Comparison of ENCODE assay signal across 28 cellular contexts in genomic region chr19:10069046-10069445, GRCh38. TPM values are rescaled to one million over a fixed set of nuclear protein-coding genes. Genes with fewer than 3 reads are reported as not detected.
DNase-seq lines count a peak whose midpoint lies in the region; ATAC-seq, FAIRE-seq and TF ChIP-seq lines count a peak whose summit lies in the region.
"Had no signal": no experiment of that assay in that cellular context is flagged by ENCODE, and none has a peak within 500 bp of the region (broad histone marks: within the 10 kb centered on the region; RNA-seq: fewer than 3 reads in every experiment).

No MANE protein-coding gene starts in this region.

- H3K36me3 Mint-ChIP-seq in CD8-positive, alpha-beta T cell = no peaks in the 10 kb centered on the region
- H3K36me3 Mint-ChIP-seq: activated naive CD4-positive, alpha-beta T cell treated with anti-CD3 and anti-CD28 coated beads, Interleukin-2, amount 10 ng/mL, durations not matched to agents 7 days and 5 days; natural killer cell treated with Interleukin-12 subunit alpha and Interleukin-12 subunit beta and Interleukin-15 and Interleukin-18, amount 100 ng/mL, for 72 hours had no signal

- no peaks in the 10 kb centered on the region for H3K36me3 ChIP-seq in CD8-positive, alpha-beta T cell (ENCODE audit: insufficient read depth, low read length)
- H3K36me3 ChIP-seq: lower lobe of right lung, upper lobe of left lung had no signal

- no peaks in the 10 kb centered on the region for H3K9me3 Mint-ChIP-seq in CD8-positive, alpha-beta T cell
- H3K9me3 Mint-ChIP-seq: central memory CD8-positive, alpha-beta T cell; natural killer cell treated with Interleukin-12 subunit alpha and Interleukin-12 subunit beta and Interleukin-15 and Interleukin-18, amount 100 ng/mL, for 72 hours had no signal

- FAIRE-seq in GM12891 (lab: Jason Lieb, UNC) = no peak
- FAIRE-seq: astrocyte, keratinocyte had no signal

- peaks cover 5% of the 10 kb centered on the region for H3K4me1 Mint-ChIP-seq in CD8-positive, alpha-beta T cell (ENCODE audit: low read depth)

- ATAC-seq in SK-N-SH treated with all-trans-retinoic acid at 6 μM for 48 hours (peak; percentile 61), GM19351 (IDR thresholded peaks at IDR 0.05; ENCODE audit: unreplicated experiment) (no peak)
- no peak for ATAC-seq in CD8-positive, alpha-beta T cell
- ATAC-seq: lower lobe of right lung; natural killer cell treated with Interleukin-12 subunit alpha and Interleukin-12 subunit beta and Interleukin-15 and Interleukin-18, amount 100 ng/mL, for 72 hours; WTC11 had no signal

- DNase-seq in A172 (ENCODE audit: low spot score) (peak; percentile 38), ELR (ENCODE audit: low read depth) (peak; percentile 26), fibroblast of mammary gland (ENCODE audit: low read depth) (peak; percentile 35), OCI-M1 (lab: John Stamatoyannopoulos, UW) (no peak), GM12891 (ENCODE audit: insufficient read length, low spot score) (no peak)
- DNase-seq in CD8-positive, alpha-beta T cell = no peak
- DNase-seq: ACHN; activated CD8-positive, alpha-beta memory T cell treated with anti-CD3 and anti-CD28 coated beads, Interleukin-2, amount 50 U/mL, for 4 hours; activated naive CD4-positive, alpha-beta T cell treated with anti-CD3 and anti-CD28 coated beads, Interleukin-2, amount 10 ng/mL, durations not matched to agents 7 days and 5 days; dermis blood vessel endothelial cell; DND-41; GOT3; lower lobe of right lung; NCI-H1092; NCI-H187 treated with DMSO at 0.1 percent for 48 hours; NCI-H524 treated with DMSO at 0.1 percent for 48 hours; PC-9; SIG-M5; upper lobe of left lung had no signal

- no peaks in the 10 kb centered on the region for H3K4me1 ChIP-seq in CD8-positive, alpha-beta T cell (ENCODE audit: insufficient read depth, low read length)
- H3K4me1 ChIP-seq: lower lobe of right lung, upper lobe of left lung had no signal

- POLR2A ChIA-PET in CD8-positive, alpha-beta T cell (lab: Charles Lee) = no interaction called here

- H3K4me3 ChIP-seq in fibroblast of mammary gland (ENCODE audit: control insufficient read depth, low read depth, low read length) = no peak overlapping the region
- H3K4me3 ChIP-seq in CD8-positive, alpha-beta T cell (ENCODE audit: low read depth, low read length) = no peak overlapping the region
- H3K4me3 ChIP-seq: lower lobe of right lung, PC-9, smooth muscle cell, upper lobe of left lung had no signal

- H3K27ac ChIP-seq in CD8-positive, alpha-beta T cell (ENCODE audit: low read depth, low read length) = no peak overlapping the region
- H3K27ac ChIP-seq: C4-2B, lower lobe of right lung, PC-9, upper lobe of left lung had no signal

- peaks cover 3% of the 10 kb centered on the region for H3K27me3 Mint-ChIP-seq in CD8-positive, alpha-beta T cell (ENCODE audit: low read depth)

- H3K9me3 ChIP-seq in CD8-positive, alpha-beta T cell (ENCODE audit: low read length) = no peaks in the 10 kb centered on the region

- TF ChIP-seq CTCF in fibroblast of mammary gland (conservative IDR thresholded peaks at IDR 0.05; ENCODE audit: control insufficient read depth, insufficient read depth, low read depth, low read length) = no peak
- no peak for TF ChIP-seq CTCF in CD8-positive, alpha-beta T cell (IDR thresholded peaks at IDR 0.05)

- intact Hi-C loops in CD8-positive, alpha-beta T cell (cut with DNase I, micrococcal nuclease) = no loop called here

- H3K27ac Mint-ChIP-seq in CD8-positive, alpha-beta T cell = no peak overlapping the region
- H3K27ac Mint-ChIP-seq: activated naive CD4-positive, alpha-beta T cell treated with anti-CD3 and anti-CD28 coated beads, Interleukin-2, amount 10 ng/mL, durations not matched to agents 7 days and 5 days; natural killer cell treated with Interleukin-12 subunit alpha and Interleukin-12 subunit beta and Interleukin-15 and Interleukin-18, amount 100 ng/mL, for 72 hours; WTC11 had no signal

- H3K27me3 ChIP-seq in CD8-positive, alpha-beta T cell (ENCODE audit: insufficient read depth, low read length) = no peaks in the 10 kb centered on the region
- H3K27me3 ChIP-seq: upper lobe of left lung had no signal

- CTCF ChIA-PET in CD8-positive, alpha-beta T cell (lab: Charles Lee) = interaction anchor here (1.1 kb wide), 1 partner anchor 41 kb away, joined by 3 read pairs; no protein-coding TSS in a partner anchor

- H3K4me3 Mint-ChIP-seq in CD8-positive, alpha-beta T cell = no peak overlapping the region
- H3K4me3 Mint-ChIP-seq: activated naive CD4-positive, alpha-beta T cell treated with anti-CD3 and anti-CD28 coated beads, Interleukin-2, amount 10 ng/mL, durations not matched to agents 7 days and 5 days; natural killer cell treated with Interleukin-12 subunit alpha and Interleukin-12 subunit beta and Interleukin-15 and Interleukin-18, amount 100 ng/mL, for 72 hours; WTC11 had no signal

- TF ChIP-seq POLR2A in GM12891 (IDR thresholded peaks at IDR 0.05; ENCODE audit: low read depth, low read length) = no peak

TF ChIP-seq in SK-N-SH treated with all-trans-retinoic acid at 6 μM for 48 hours, 23 proteins besides CTCF, POLR2A, EP300 and RAD21 (continues in another document):
- TF ChIP-seq OSR1 (CRISPR knock-in tag; IDR thresholded peaks at IDR 0.05) = no peak
- TF ChIP-seq, protein P1, sequence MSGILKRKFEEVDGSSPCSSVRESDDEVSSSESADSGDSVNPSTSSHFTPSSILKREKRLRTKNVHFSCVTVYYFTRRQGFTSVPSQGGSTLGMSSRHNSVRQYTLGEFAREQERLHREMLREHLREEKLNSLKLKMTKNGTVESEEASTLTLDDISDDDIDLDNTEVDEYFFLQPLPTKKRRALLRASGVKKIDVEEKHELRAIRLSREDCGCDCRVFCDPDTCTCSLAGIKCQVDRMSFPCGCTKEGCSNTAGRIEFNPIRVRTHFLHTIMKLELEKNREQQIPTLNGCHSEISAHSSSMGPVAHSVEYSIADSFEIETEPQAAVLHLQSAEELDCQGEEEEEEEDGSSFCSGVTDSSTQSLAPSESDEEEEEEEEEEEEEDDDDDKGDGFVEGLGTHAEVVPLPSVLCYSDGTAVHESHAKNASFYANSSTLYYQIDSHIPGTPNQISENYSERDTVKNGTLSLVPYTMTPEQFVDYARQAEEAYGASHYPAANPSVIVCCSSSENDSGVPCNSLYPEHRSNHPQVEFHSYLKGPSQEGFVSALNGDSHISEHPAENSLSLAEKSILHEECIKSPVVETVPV (CRISPR knock-in tag; IDR thresholded peaks at IDR 0.05) = no peak

TF ChIP-seq in GM12891, 5 proteins besides CTCF, POLR2A, EP300 and RAD21:
- TF ChIP-seq POLR2AphosphoS5 (IDR thresholded peaks at IDR 0.05; ENCODE audit: low read depth, low read length) = no peak
- no peak for TF ChIP-seq POU2F2 (IDR thresholded peaks at IDR 0.05; ENCODE audit: low read depth, low read length)
- TF ChIP-seq TAF1 (IDR thresholded peaks at IDR 0.05; ENCODE audit: low read depth, low read length) = no peak
- TF ChIP-seq PAX5 (IDR thresholded peaks at IDR 0.05; ENCODE audit: insufficient read depth, low read length, severe bottlenecking) = no peak
- no peak for TF ChIP-seq SPI1 (IDR thresholded peaks at IDR 0.05; ENCODE audit: low read depth, low read length)

RNA-seq across cellular contexts. Expression of gene SHFL, which starts 17.1 kb away (rescaled TPM):
- 16.5 and 20.4 TPM in 2 replicates for total RNA-seq in A172 (2014; rRNA removed; shearing (Covaris generic))
- total RNA-seq in CD8-positive, alpha-beta T cell = 10 to 100 TPM; 56.4 to 61.6 TPM
- 60.6 TPM for polyA plus RNA-seq in GM12891 (2012; ENCODE audit: low read depth, missing spikeins)

RNA-seq across cellular contexts. Expression of gene ANGPTL6, which starts 33.4 kb away (rescaled TPM):
- 0.47 and 0.86 TPM in 2 replicates for total RNA-seq in A172 (2014; rRNA removed; shearing (Covaris generic))
- 1 to 10 TPM; 1.2 TPM for total RNA-seq in CD8-positive, alpha-beta T cell
- polyA plus RNA-seq in GM12891 (2012; ENCODE audit: low read depth, missing spikeins) = 18.1 TPM
- total RNA-seq: astrocyte, PC-9 had no signal

RNA-seq across cellular contexts. Expression of gene PPAN, which starts 37.1 kb away (rescaled TPM):
- total RNA-seq in A172 (2014; rRNA removed; shearing (Covaris generic)) = 27.6 and 34.6 TPM in 2 replicates
- total RNA-seq in CD8-positive, alpha-beta T cell = 100 to 1,000 TPM in 1 of 2 experiments, 10 to 100 TPM in 1; 97.6 to 114 TPM
- 87.1 TPM for polyA plus RNA-seq in GM12891 (2012; ENCODE audit: low read depth, missing spikeins)

RNA-seq across cellular contexts. Expression of gene P2RY11, which starts 42.4 kb away (rescaled TPM):
- 1.5 and 2.9 TPM in 2 replicates for total RNA-seq in A172 (2014; rRNA removed; shearing (Covaris generic))
- total RNA-seq in CD8-positive, alpha-beta T cell = 10 to 100 TPM; 74.4 to 76.3 TPM
- 35.3 TPM for polyA plus RNA-seq in GM12891 (2012; ENCODE audit: low read depth, missing spikeins)

RNA-seq across cellular contexts. Expression of gene EIF3G, which starts 50.7 kb away (rescaled TPM):
- total RNA-seq in A172 (2014; rRNA removed; shearing (Covaris generic)) = 305 and 379 TPM in 2 replicates
- 100 to 1,000 TPM; 331 to 334 TPM for total RNA-seq in CD8-positive, alpha-beta T cell
- 234 TPM for polyA plus RNA-seq in GM12891 (2012; ENCODE audit: low read depth, missing spikeins)

Comparison
In these comparisons a context has a peak if more than half of its experiments do, and no peak if none do; other contexts are left out.
1. DNase-seq: peak in A172 (single experiment), ELR (single experiment) and fibroblast of mammary gland (single experiment); none in OCI-M1 (single experiment), CD8-positive, alpha-beta T cell (0 of 7) and GM12891 (single experiment).